In the genomic region with DNA sequence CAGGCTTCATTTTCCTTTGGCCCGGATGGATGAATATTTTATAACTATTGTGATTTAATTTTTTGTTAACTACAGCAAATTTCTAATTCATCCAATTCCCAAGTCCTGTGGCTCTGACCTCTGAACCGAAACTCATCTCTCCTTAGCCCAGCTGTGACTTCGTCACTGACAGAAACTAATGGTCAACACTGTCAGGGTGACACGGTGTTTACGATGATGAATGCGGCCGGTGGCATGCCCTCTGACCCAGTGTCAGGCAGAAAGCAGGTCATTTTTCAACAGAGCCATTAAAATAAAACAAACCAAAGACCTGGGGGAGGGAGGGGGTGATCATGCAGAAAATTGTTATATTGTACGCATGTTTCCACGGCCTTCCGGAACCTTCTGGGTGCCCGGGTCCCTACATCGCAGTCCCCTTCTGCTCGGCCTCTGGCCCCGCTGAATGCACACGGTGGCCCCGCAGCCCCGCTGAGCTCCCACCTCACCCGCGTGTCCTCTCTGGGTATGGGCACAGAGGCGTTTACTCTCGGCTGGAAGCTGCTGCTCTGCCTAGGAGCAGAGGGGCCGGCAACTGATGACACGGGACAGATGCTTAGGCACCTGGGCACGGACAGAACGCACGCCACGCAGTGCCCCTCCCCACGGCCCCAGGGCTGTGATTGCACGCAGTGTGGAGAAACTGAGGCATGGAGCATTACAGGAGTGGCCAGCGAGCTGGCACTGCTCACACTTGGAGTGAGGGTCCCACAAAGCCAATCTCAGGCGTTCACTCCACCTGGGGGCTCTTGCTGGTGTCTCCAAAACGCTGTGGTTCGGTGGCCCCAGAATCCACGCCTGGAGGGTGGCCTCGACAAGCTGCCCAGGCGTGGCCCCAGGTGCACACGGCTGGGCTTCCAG, we compare ENCODE assay signal across 22 cellular contexts. TPM values are rescaled to one million over a fixed set of nuclear protein-coding genes. Genes with fewer than 3 reads are reported as not detected.
DNase-seq lines count a peak whose midpoint lies in the region; FAIRE-seq and TF ChIP-seq lines count a peak whose summit lies in the region.
"Had no signal": no experiment of that assay in that cellular context is flagged by ENCODE, and none has a peak within 500 bp of the region (broad histone marks: within the 10 kb centered on the region; RNA-seq: fewer than 3 reads in every experiment).

No MANE protein-coding gene starts in this region.

- H4K91ac ChIP-seq in neuronal stem cell (ENCODE audit: low read depth, low read length, poor library complexity) = no peak overlapping the region

- H3K36me3 ChIP-seq in neuronal stem cell (replicated peaks in 1 of 2; ENCODE audit: control insufficient read depth in 2 of 2, insufficient read depth in 2 of 2, low read length in 2 of 2) = no peaks in the 10 kb centered on the region
- H3K36me3 ChIP-seq: BLaER1 treated with 17β-estradiol and CSF1 and Interleukin-3, amounts not matched to agents 10 nM and 100 nM had no signal

- H3K4ac ChIP-seq in neuronal stem cell (ENCODE audit: low read length) = peak overlapping the region; percentile 53

- DNase-seq in DMS53 (lab: John Stamatoyannopoulos, UW) (peak; percentile 38), DMS53 treated with DMSO at 0.1 percent for 48 hours (lab: John Stamatoyannopoulos, UW; ENCODE audit: unreplicated experiment) (no peak), kidney tubule cell (ENCODE audit: low spot score) (peak; percentile 65), neuronal stem cell (ENCODE audit: low spot score) (no peak), HCEC 1CT (no peak), H54 (ENCODE audit: insufficient read length, low spot score) (no peak)
- DNase-seq in activated naive CD4-positive, alpha-beta T cell treated with Interleukin-2 at 50 U/mL for 16 hours = no peak
- DNase-seq: DMS79, GM23248, IMR-90, Karpas-422, NCI-H1694, NCI-H2081 treated with DMSO at 0.1 percent for 48 hours, NCI-H446, NCI-H526, OCI-M1, SHP77 had no signal

- H4K8ac ChIP-seq in neuronal stem cell (ENCODE audit: low read depth, low read length) = no peak overlapping the region

- H3K27me3 ChIP-seq in neuronal stem cell (ENCODE audit: control insufficient read depth in 3 of 3, insufficient read depth in 3 of 3, low read depth in 1 of 3, low read length in 3 of 3) = peaks cover 0 to 32% (median 2%) of the 10 kb centered on the region in 3 experiments
- H3K27me3 ChIP-seq: BLaER1 treated with 17β-estradiol and CSF1 and Interleukin-3, amounts not matched to agents 10 nM and 100 nM had no signal

- TF ChIP-seq POLR2A in H54 (IDR thresholded peaks at IDR 0.05; ENCODE audit: low read depth, low read length) = no peak

- H2AK5ac ChIP-seq in neuronal stem cell (ENCODE audit: low read depth, low read length) = peak overlapping the region; percentile 90

- H3K4me3 ChIP-seq in neuronal stem cell (ENCODE audit: low read length in 2 of 2) = no peak overlapping the region
- H3K4me3 ChIP-seq: BLaER1 treated with 17β-estradiol and CSF1 and Interleukin-3, amounts not matched to agents 10 nM and 100 nM; GM23248 had no signal

- H3K14ac ChIP-seq in neuronal stem cell (ENCODE audit: low read length) = peak overlapping the region; percentile 97

- H3K9me3 ChIP-seq in neuronal stem cell (replicated peaks in 1 of 2; ENCODE audit: control insufficient read depth in 2 of 2, insufficient read depth in 1 of 2, low read depth in 1 of 2, low read length in 2 of 2) = peaks cover 0 to 16% of the 10 kb centered on the region in 2 donors

- no peak overlapping the region for H3K4me2 ChIP-seq in neuronal stem cell (ENCODE audit: insufficient read depth, low read length, poor library complexity, severe bottlenecking)

- peak overlapping the region; percentile 65 for H3K23ac ChIP-seq in neuronal stem cell (ENCODE audit: low read depth, low read length, poor library complexity)

- H3K9ac ChIP-seq in neuronal stem cell (ENCODE audit: low read depth, low read length, poor library complexity) = peak overlapping the region; percentile 70
- H3K9ac ChIP-seq: BLaER1 treated with 17β-estradiol and CSF1 and Interleukin-3, amounts not matched to agents 10 nM and 100 nM; GM23248 had no signal

- no peak overlapping the region for H2BK15ac ChIP-seq in neuronal stem cell (ENCODE audit: low read length)

- H3K18ac ChIP-seq in neuronal stem cell (ENCODE audit: low read length) = peak overlapping the region; percentile 76

- H2BK5ac ChIP-seq in neuronal stem cell (ENCODE audit: low read length) = peak overlapping the region; percentile 75

- no CpG with 5 or more reads among the region's 37 CpGs for WGBS in neuronal stem cell (ENCODE audit: extremely low coverage in 2 of 2, insufficient read length in 2 of 2, insufficient replicate concordance in 1 of 2), 2 donors

- no peak for FAIRE-seq in H54 (lab: Jason Lieb, UNC)
- FAIRE-seq: D721Med, HTR-8/SVneo had no signal

- H2BK120ac ChIP-seq in neuronal stem cell (ENCODE audit: low read depth, low read length) = no peak overlapping the region

- H3K79me1 ChIP-seq in neuronal stem cell (ENCODE audit: low read depth, low read length) = no peaks in the 10 kb centered on the region

- no peak for TF ChIP-seq EP300 in Ishikawa (IDR thresholded peaks at IDR 0.05; ENCODE audit: borderline replicate concordance)

- H3K27ac ChIP-seq in neuronal stem cell (replicated peaks; ENCODE audit: low read length) = no peak overlapping the region
- H3K27ac ChIP-seq: 22Rv1; BLaER1 treated with 17β-estradiol and CSF1 and Interleukin-3, amounts not matched to agents 10 nM and 100 nM; GM23248 had no signal

- no peak overlapping the region for H2AFZ ChIP-seq in neuronal stem cell (ENCODE audit: low read length)
- H2AFZ ChIP-seq: GM23248 had no signal

- no peak for TF ChIP-seq RAD21 in Ishikawa (IDR thresholded peaks at IDR 0.05; ENCODE audit: low read depth)

- H2BK12ac ChIP-seq in neuronal stem cell (ENCODE audit: low read length) = peak overlapping the region; percentile 73

- peaks cover 2 to 17% of the 10 kb centered on the region in 2 donors for H3K4me1 ChIP-seq in neuronal stem cell (ENCODE audit: control insufficient read depth in 2 of 2, insufficient read depth in 1 of 2, low read depth in 1 of 2, low read length in 2 of 2)

TF ChIP-seq in Ishikawa, 13 proteins besides CTCF, POLR2A, EP300 and RAD21:
- TF ChIP-seq NFIC (IDR thresholded peaks at IDR 0.05) (peak; percentile 27; the same call in 1 of the 2 replicates), FOXM1 (IDR thresholded peaks at IDR 0.05; ENCODE audit: borderline replicate concordance, low read depth) (no peak), YY1 (IDR thresholded peaks at IDR 0.05; ENCODE audit: low read depth) (no peak), TCF12 (IDR thresholded peaks at IDR 0.05; ENCODE audit: low read depth) (peak; percentile 64), TEAD4 (IDR thresholded peaks at IDR 0.05) (0 out of 2 replicates have a peak, but pooled peaks have one; percentile 27)
- TF ChIP-seq, protein P1, sequence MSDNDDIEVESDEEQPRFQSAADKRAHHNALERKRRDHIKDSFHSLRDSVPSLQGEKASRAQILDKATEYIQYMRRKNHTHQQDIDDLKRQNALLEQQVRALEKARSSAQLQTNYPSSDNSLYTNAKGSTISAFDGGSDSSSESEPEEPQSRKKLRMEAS (IDR thresholded peaks at IDR 0.05) = no peak

RNA-seq across cellular contexts. Expression of a gene that starts 8.1 kb away (rescaled TPM):
- 0.08 TPM for polyA plus RNA-seq in neuronal stem cell (2013, experiment 1 of 2)
- 0.08 TPM for polyA plus RNA-seq in neuronal stem cell (2013, experiment 2 of 2)
- polyA plus RNA-seq: GM23248, IMR-90 had no signal

RNA-seq across cellular contexts. Expression of a gene that starts 31.6 kb away (rescaled TPM):
- polyA plus RNA-seq in neuronal stem cell (2013, experiment 1 of 2) = 37.4 TPM
- polyA plus RNA-seq in neuronal stem cell (2013, experiment 2 of 2) = 37.2 TPM

RNA-seq across cellular contexts. Expression of a gene that starts 50.2 kb away (rescaled TPM):
- 11.3 TPM for polyA plus RNA-seq in neuronal stem cell (2013, experiment 1 of 2)
- 11.5 TPM for polyA plus RNA-seq in neuronal stem cell (2013, experiment 2 of 2)

Comparison
In these comparisons a context has a peak if more than half of its experiments do, and no peak if none do; other contexts are left out.
1. DNase-seq: peak in DMS53 (single experiment) and kidney tubule cell (single experiment); none in DMS53 treated with DMSO at 0.1 percent for 48 hours (single experiment), neuronal stem cell (single experiment), HCEC 1CT (single experiment), H54 (single experiment) and activated naive CD4-positive, alpha-beta T cell treated with Interleukin-2 at 50 U/mL for 16 hours (single experiment).